Comparison of ENCODE assay signal across 8 cellular contexts in genomic region chr7:150974468-150975391, GRCh38. TPM values are rescaled to one million over a fixed set of nuclear protein-coding genes. Genes with fewer than 3 reads are reported as not detected.
DNase-seq lines count a peak whose midpoint lies in the region; ATAC-seq, FAIRE-seq and TF ChIP-seq lines count a peak whose summit lies in the region.

No MANE protein-coding gene starts in this region.

- H3K4me1 Mint-ChIP-seq in nephron progenitor cell, result peaks cover 77% of the 10 kb centered on the region

- H3K27me3 ChIP-seq in stomach, result peaks cover 0 to 95% (median 60%) of the 10 kb centered on the region in 3 donors

- H3K9me3 ChIP-seq in stomach, result no peaks in the 10 kb centered on the region

- peak overlapping the region; percentile 77 for H3K4me3 Mint-ChIP-seq in nephron progenitor cell

- ATAC-seq in HG02642 (IDR thresholded peaks at IDR 0.05; ENCODE audit: poor library complexity, unreplicated experiment), result peak; percentile 61

- H3K27ac ChIP-seq in stomach, result peak overlapping the region; percentile 34 to 87 (median 68)

- H3K4me3 ChIP-seq in epithelial cell of esophagus (ENCODE audit: low read length), result peak overlapping the region; percentile 27
- peak overlapping the region; percentile 47 to 63 (median 48) for H3K4me3 ChIP-seq in stomach

- no peak for TF ChIP-seq EP300 in stomach (IDR thresholded peaks at IDR 0.05)

- 0 to 14% (median 2%) methylated on average over 14 to 89 of the region's 89 CpGs for WGBS in stomach, 5 donors

- DNase-seq in GM12891 (ENCODE audit: insufficient read length, low spot score) (peak; percentile 75), NCI-H2196 treated with DMSO at 0.1 percent for 48 hours (lab: John Stamatoyannopoulos, UW; ENCODE audit: unreplicated experiment) (peak; percentile 24), epithelial cell of esophagus (ENCODE audit: low read depth) (no peak), nephron progenitor cell (peak; percentile 74), stomach (peak; percentile 55), NCI-H524 (lab: John Stamatoyannopoulos, UW) (no peak)
- peak; percentile 50 for DNase-seq in activated CD8-positive, alpha-beta memory T cell treated with anti-CD3 and anti-CD28 coated beads, Interleukin-2, amount 50 U/mL, for 1 hour (ENCODE audit: extremely low read depth)

- H3K27ac Mint-ChIP-seq in nephron progenitor cell, result no peak overlapping the region

- H3K9me3 Mint-ChIP-seq in nephron progenitor cell, result no peaks in the 10 kb centered on the region

- intact Hi-C loops in stomach (cut with DNase I; ENCODE audit: low total_unique reads), result no loop called here

- no peaks in the 10 kb centered on the region for H3K36me3 Mint-ChIP-seq in nephron progenitor cell (ENCODE audit: low read depth)

- H3K4me1 ChIP-seq in stomach, result peaks cover 45 to 97% (median 83%) of the 10 kb centered on the region in 4 donors

- no peaks in the 10 kb centered on the region for H3K36me3 ChIP-seq in stomach

- TF ChIP-seq POLR2A in GM12891 (IDR thresholded peaks at IDR 0.05; ENCODE audit: low read depth, low read length), result no peak
- no peak for TF ChIP-seq POLR2A in stomach (IDR thresholded peaks at IDR 0.05)

- H3K27me3 Mint-ChIP-seq in nephron progenitor cell (ENCODE audit: low read depth, poor library complexity), result peaks cover 24% of the 10 kb centered on the region

- TF ChIP-seq CTCF in epithelial cell of esophagus (IDR thresholded peaks at IDR 0.05; ENCODE audit: insufficient read depth, low read depth, low read length, missing control alignments) (peak; percentile 3), nephron progenitor cell (IDR thresholded peaks at IDR 0.05) (peak; percentile 23), stomach (IDR thresholded peaks at IDR 0.05) (peak in 3 of 7 experiments; percentile 11 to 37 (median 19))

- peak; percentile 84 for FAIRE-seq in GM12891 (lab: Jason Lieb, UNC)

TF ChIP-seq in GM12891, 5 proteins besides CTCF, POLR2A, EP300 and RAD21:
- no peak for TF ChIP-seq SPI1 (IDR thresholded peaks at IDR 0.05; ENCODE audit: low read depth, low read length)
- no peak for TF ChIP-seq TAF1 (IDR thresholded peaks at IDR 0.05; ENCODE audit: low read depth, low read length)
- TF ChIP-seq PAX5 (IDR thresholded peaks at IDR 0.05; ENCODE audit: insufficient read depth, low read length, severe bottlenecking), result no peak
- TF ChIP-seq POLR2AphosphoS5 (IDR thresholded peaks at IDR 0.05; ENCODE audit: low read depth, low read length), result no peak
- no peak for TF ChIP-seq POU2F2 (IDR thresholded peaks at IDR 0.05; ENCODE audit: low read depth, low read length)
TF ChIP-seq in GM12891: peak in this region for 0.

RNA-seq across cellular contexts. Expression of gene KCNH2, which starts 3.4 kb away (rescaled TPM):
- polyA plus RNA-seq in GM12891 (2012; ENCODE audit: low read depth, missing spikeins), result 0.09 TPM
- 10 to 100 TPM in 2 of 5 donors, 1 to 10 TPM in 3; 4.5 to 77.7 (median 8.8) TPM for total RNA-seq in stomach
- polyA plus RNA-seq in stomach, result 10 to 100 TPM in 1 of 3 donors, 1 to 10 TPM in 2; 4.0 to 13.4 (median 4.2) TPM

RNA-seq across cellular contexts. Expression of gene NOS3, which starts 16.1 kb away (rescaled TPM):
- polyA plus RNA-seq in GM12891 (2012; ENCODE audit: low read depth, missing spikeins), result 0.04 TPM
- total RNA-seq in stomach, result 10 to 100 TPM in 3 of 5 donors, 1 to 10 TPM in 2; 6.2 to 45.1 (median 27.7) TPM
- polyA plus RNA-seq in stomach, result 1 to 10 TPM; 2.5 to 5.3 (median 4.4) TPM

RNA-seq across cellular contexts. Expression of gene ATG9B, which starts 49.6 kb away (rescaled TPM):
- 0.71 TPM for polyA plus RNA-seq in GM12891 (2012; ENCODE audit: low read depth, missing spikeins)
- total RNA-seq in stomach, result 10 to 100 TPM in 1 of 5 donors, under 1 TPM in 1, not detected in 3; 0.55 to 33.0 TPM
- 10 to 100 TPM in 1 of 3 donors, under 1 TPM in 1, not detected in 1; 0.31 to 17.1 TPM for polyA plus RNA-seq in stomach

RNA-seq across cellular contexts. Expression of gene ABCB8, which starts 53.5 kb away (rescaled TPM):
- 10.9 TPM for polyA plus RNA-seq in GM12891 (2012; ENCODE audit: low read depth, missing spikeins)
- 10 to 100 TPM; 14.1 to 57.2 (median 33.9) TPM for total RNA-seq in stomach
- 10 to 100 TPM in 1 of 3 donors, 1 to 10 TPM in 2; 9.5 to 19.1 (median 10.0) TPM for polyA plus RNA-seq in stomach

Comparison
In these comparisons a context has a peak if more than half of its experiments do, and no peak if none do; other contexts are left out.
1. DNase-seq: peak in GM12891 (single experiment), NCI-H2196 treated with DMSO at 0.1 percent for 48 hours (single experiment), activated CD8-positive, alpha-beta memory T cell treated with anti-CD3 and anti-CD28 coated beads, Interleukin-2, amount 50 U/mL, for 1 hour (single experiment), nephron progenitor cell (single experiment) and stomach (single experiment); none in epithelial cell of esophagus (single experiment) and NCI-H524 (0 of 2).